Comparison of ENCODE assay signal across 8 cellular contexts in the genomic region with DNA sequence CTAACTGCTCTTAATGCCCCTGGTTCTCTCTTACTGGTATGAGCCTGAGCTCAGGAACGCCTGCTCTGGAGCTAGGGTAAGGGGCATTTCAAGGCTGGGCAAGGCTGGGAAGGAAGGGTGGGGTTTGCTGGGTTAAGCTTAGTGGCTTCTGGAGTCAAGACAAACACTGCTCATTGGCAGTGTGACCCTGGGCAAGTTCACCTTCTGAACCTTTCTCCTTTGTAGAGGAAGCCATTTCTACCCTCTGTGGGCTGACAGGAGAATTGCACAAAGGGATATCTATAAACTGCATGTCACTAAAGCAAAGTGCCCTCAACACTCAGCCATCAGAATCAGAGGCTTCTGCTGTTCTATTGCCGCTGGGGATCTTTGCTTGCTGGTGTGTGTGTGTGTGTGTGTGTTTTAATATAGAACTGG. TPM values are rescaled to one million over a fixed set of nuclear protein-coding genes. Genes with fewer than 3 reads are reported as not detected.
DNase-seq lines count a peak whose midpoint lies in the region; ATAC-seq and TF ChIP-seq lines count a peak whose summit lies in the region.
"Had no signal": no experiment of that assay in that cellular context is flagged by ENCODE, and none has a peak within 500 bp of the region (broad histone marks: within the 10 kb centered on the region; RNA-seq: fewer than 3 reads in every experiment).

No MANE protein-coding gene starts in this region.

- H3K27ac ChIP-seq in foreskin keratinocyte, result no peak overlapping the region

- H3K27me3 Mint-ChIP-seq in HFFc6 (ENCODE audit: insufficient read depth) (peaks cover 2% of the 10 kb centered on the region), type B pancreatic cell (no peaks in the 10 kb centered on the region)

- intact Hi-C loops in mucosa of descending colon (cut with DNase I, micrococcal nuclease), result loop anchor here in 1 of 2 donors (5.0 to 10.0 kb wide), 2 partner anchors 279 to 542 kb away; no protein-coding TSS in a partner anchor

- H3K9me3 Mint-ChIP-seq in HFFc6 (no peaks in the 10 kb centered on the region), type B pancreatic cell (no peaks in the 10 kb centered on the region)

- DNase-seq in GDM1 (lab: John Stamatoyannopoulos, UW), result peak; percentile 59
- peak; percentile 7 for DNase-seq in HFFc6
- peak; percentile 76 for DNase-seq in OCI-M1 (lab: John Stamatoyannopoulos, UW)
- no peak for DNase-seq in foreskin keratinocyte
- DNase-seq in type B pancreatic cell (ENCODE audit: extremely low spot score, unreplicated experiment), result no peak
- no peak for DNase-seq in mucosa of descending colon
- DNase-seq in putamen (ENCODE audit: low spot score), result no peak

- H3K4me3 Mint-ChIP-seq in HFFc6 (no peak overlapping the region), type B pancreatic cell (no peak overlapping the region)

- TF ChIP-seq CTCF in HFFc6 (IDR thresholded peaks at IDR 0.05), result peak; percentile 65
- peak; percentile 43 for TF ChIP-seq CTCF in foreskin keratinocyte (conservative IDR thresholded peaks at IDR 0.05)
- TF ChIP-seq CTCF in type B pancreatic cell (conservative IDR thresholded peaks at IDR 0.05), result peak; percentile 60
- TF ChIP-seq CTCF in mucosa of descending colon (IDR thresholded peaks at IDR 0.05), result no peak

- no peaks in the 10 kb centered on the region for H3K27me3 ChIP-seq in foreskin keratinocyte

- no peaks in the 10 kb centered on the region for H3K36me3 ChIP-seq in mucosa of descending colon (ENCODE audit: low read depth)

- no peaks in the 10 kb centered on the region for H3K9me3 ChIP-seq in mucosa of descending colon

- H3K4me1 Mint-ChIP-seq in HFFc6 (ENCODE audit: low read depth) (0 out of 2 replicates have a peak, but pooled peaks cover 5% of the 10 kb centered on the region), type B pancreatic cell (ENCODE audit: unreplicated experiment) (peaks cover 6% of the 10 kb centered on the region)

- H3K27ac Mint-ChIP-seq in HFFc6, result no peak overlapping the region
- peak overlapping the region; percentile 54 for H3K27ac Mint-ChIP-seq in type B pancreatic cell

- H3K36me3 Mint-ChIP-seq in HFFc6 (ENCODE audit: low read depth) (peaks cover 5% of the 10 kb centered on the region; the same call in 1 of the 2 replicates), type B pancreatic cell (no peaks in the 10 kb centered on the region)

- ATAC-seq in foreskin keratinocyte (peak; percentile 24), mucosa of descending colon (no peak)

- no peak overlapping the region for H3K4me3 ChIP-seq in mucosa of descending colon

- H3K4me1 ChIP-seq in foreskin keratinocyte (no peaks in the 10 kb centered on the region), mucosa of descending colon (ENCODE audit: low read depth) (no peaks in the 10 kb centered on the region)

RNA-seq across cellular contexts. Expression of a gene that starts 20.3 kb away (rescaled TPM):
- under 1 TPM in 2 of 6 experiments, not detected in 4; 0.09 to 0.10 TPM for total RNA-seq in HFFc6 (2021; fragmentation: NEBNext Ultra II Directional; extraction: Animal tissue kit (Norgen Biotek cat#: 25700))
- 3.1 and 3.2 TPM in 2 replicates for total RNA-seq in foreskin keratinocyte
- polyA plus RNA-seq in foreskin keratinocyte, result 1.3 and 1.5 TPM in 2 replicates
- total RNA-seq in type B pancreatic cell (ENCODE audit: low replicate concordance), result 9.9 and 12.5 TPM in 2 replicates
- not detected for total RNA-seq in mucosa of descending colon
- total RNA-seq: T-helper 2 cell treated with Interferon-gamma antibody and Interleukin-4, amounts not matched to agents 100 ng/mL and 5 ng/mL, for 36 hours had no signal

RNA-seq across cellular contexts. Expression of a gene that starts 48.7 kb away (rescaled TPM):
- 10 to 100 TPM in 3 of 6 experiments, 1 to 10 TPM in 3; 7.7 to 11.0 (median 9.8) TPM for total RNA-seq in HFFc6 (2021; fragmentation: NEBNext Ultra II Directional; extraction: Animal tissue kit (Norgen Biotek cat#: 25700))
- 138 and 276 TPM in 2 replicates for total RNA-seq in foreskin keratinocyte
- polyA plus RNA-seq in foreskin keratinocyte, result 58.5 and 95.3 TPM in 2 replicates
- 7.1 and 11.5 TPM in 2 replicates for total RNA-seq in type B pancreatic cell (ENCODE audit: low replicate concordance)
- total RNA-seq in mucosa of descending colon, result 100 to 1,000 TPM in 1 of 3 donors, 10 to 100 TPM in 2; 17.4 to 102 (median 54.1) TPM

Comparison
In these comparisons a context has a peak if more than half of its experiments do, and no peak if none do; other contexts are left out.
1. DNase-seq: peak in GDM1 (single experiment), HFFc6 (single experiment) and OCI-M1 (single experiment); none in foreskin keratinocyte (0 of 2), type B pancreatic cell (single experiment), mucosa of descending colon (0 of 3) and putamen (single experiment).